ENCODE assay signal across 1 cellular context in genomic region chr12:121196902-121197301, GRCh38.
TF ChIP-seq lines count a peak whose summit lies in the region.

No MANE protein-coding gene starts in this region.

TF ChIP-seq in HepG2, 621 proteins besides CTCF, POLR2A, EP300 and RAD21 (continued from another document):
- TF ChIP-seq ZNF484 (CRISPR knock-in tag; IDR thresholded peaks at IDR 0.05; ENCODE audit: borderline replicate concordance, low read depth) (no peak), ZNF282 (IDR thresholded peaks at IDR 0.05; ENCODE audit: partially characterized antibody) (no peak), RFXAP (CRISPR knock-in tag; IDR thresholded peaks at IDR 0.05; ENCODE audit: borderline replicate concordance) (no peak), ZMYM4 (CRISPR knock-in tag; IDR thresholded peaks at IDR 0.05) (no peak), ZBTB26 (CRISPR knock-in tag; IDR thresholded peaks at IDR 0.05; ENCODE audit: borderline replicate concordance) (no peak), MBNL3 (CRISPR knock-in tag; conservative IDR thresholded peaks at IDR 0.05) (no peak), STAT6 (CRISPR knock-in tag; IDR thresholded peaks at IDR 0.05; ENCODE audit: borderline replicate concordance) (no peak), ZNF639 (CRISPR knock-in tag; conservative IDR thresholded peaks at IDR 0.05) (no peak), ZBTB2 (CRISPR knock-in tag; IDR thresholded peaks at IDR 0.05; ENCODE audit: low read depth) (no peak)
